25 cellular contexts compared by ENCODE assay signal in the genomic region with DNA sequence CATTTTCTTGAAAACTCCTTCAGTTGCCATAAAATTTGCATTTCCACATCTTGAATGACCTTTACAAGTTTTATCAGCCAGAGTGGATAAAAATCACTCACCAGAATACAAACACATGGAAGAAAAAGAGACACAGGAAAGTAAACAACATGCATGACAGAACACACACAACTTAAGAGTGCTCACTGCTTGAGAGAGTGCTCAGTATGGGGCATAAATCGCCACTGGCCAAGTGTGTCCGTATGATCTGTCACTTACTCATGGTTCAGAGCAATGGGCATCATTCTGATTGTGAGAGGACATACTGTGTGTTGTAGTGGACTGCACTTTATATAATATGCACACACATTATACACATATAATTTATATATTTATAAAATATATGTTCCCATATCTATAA.
"Had no signal": no experiment of that assay in that cellular context is flagged by ENCODE, and none has a peak within 500 bp of the region (broad histone marks: within the 10 kb centered on the region; RNA-seq: fewer than 3 reads in every experiment).

No MANE protein-coding gene starts in this region.

- DNase-seq: activated CD4-positive, alpha-beta T cell treated with anti-CD3 and anti-CD28 coated beads for 4 hours; activated CD4-positive, alpha-beta T cell treated with anti-CD3 and anti-CD28 coated beads, Interleukin-2, amount 50 U/mL, for 4 hours; activated effector memory CD4-positive, alpha-beta T cell treated with anti-CD3 and anti-CD28 coated beads, Interleukin-2, amount 50 U/mL, for 16 hours; activated naive CD4-positive, alpha-beta T cell treated with anti-CD3 and anti-CD28 coated beads for 36 hours; activated naive CD8-positive, alpha-beta T cell treated with anti-CD3 and anti-CD28 coated beads, Interleukin-2, amount 10 ng/mL, durations not matched to agents 7 days and 5 days; brain microvascular endothelial cell; caudate nucleus; cortex of kidney; effector memory CD8-positive, alpha-beta T cell; foreskin fibroblast; heart left ventricle; left ventricle myocardium superior; naive B cell; nucleus accumbens; psoas muscle; stimulated activated CD4-positive, alpha-beta T cell treated with anti-CD3 and anti-CD28 coated beads, Interleukin-15, amount 100 ng/mL, for 24 hours; stimulated activated CD4-positive, alpha-beta T cell treated with anti-CD3 and anti-CD28 coated beads, Interleukin-2, amount 100 ng/mL, for 24 hours; stimulated activated naive B cell treated with anti-CD40 and anti-IgM and Interleukin-4, amounts not matched to agents 10 μg/mL and 1 μg/mL and 100 μg/mL, for 72 hours; stomach; tibial artery; upper lobe of right lung had no signal

- ATAC-seq: effector memory CD8-positive, alpha-beta T cell; esophagus mucosa; psoas muscle; stimulated activated naive B cell treated with anti-CD40 and anti-IgM and Interleukin-4, amounts not matched to agents 10 μg/mL and 1 μg/mL and 100 μg/mL, for 72 hours; upper lobe of right lung had no signal

- H3K4me3 Mint-ChIP-seq: activated naive CD4-positive, alpha-beta T cell treated with anti-CD3 and anti-CD28 coated beads for 36 hours; activated naive CD8-positive, alpha-beta T cell treated with anti-CD3 and anti-CD28 coated beads, Interleukin-2, amount 10 ng/mL, durations not matched to agents 7 days and 5 days; effector memory CD8-positive, alpha-beta T cell; naive B cell; stimulated activated naive B cell treated with anti-CD40 and anti-IgM and Interleukin-4, amounts not matched to agents 10 μg/mL and 1 μg/mL and 100 μg/mL, for 72 hours had no signal

- H3K4me3 ChIP-seq: ascending aorta, heart left ventricle, psoas muscle, right atrium auricular region, stomach, tibial artery, upper lobe of right lung had no signal

- H3K36me3 ChIP-seq: ascending aorta, brain microvascular endothelial cell, heart left ventricle, right atrium auricular region, stomach, tibial artery, upper lobe of right lung had no signal

- H3K4me1 ChIP-seq: ascending aorta, parathyroid adenoma, psoas muscle, tibial artery, upper lobe of right lung had no signal

- H3K36me3 Mint-ChIP-seq: activated naive CD8-positive, alpha-beta T cell treated with anti-CD3 and anti-CD28 coated beads, Interleukin-2, amount 10 ng/mL, durations not matched to agents 7 days and 5 days; naive B cell; stimulated activated naive B cell treated with anti-CD40 and anti-IgM and Interleukin-4, amounts not matched to agents 10 μg/mL and 1 μg/mL and 100 μg/mL, for 72 hours had no signal

- H3K9me3 ChIP-seq: ascending aorta, psoas muscle had no signal

- H3K27ac Mint-ChIP-seq: activated naive CD4-positive, alpha-beta T cell treated with anti-CD3 and anti-CD28 coated beads for 36 hours; activated naive CD8-positive, alpha-beta T cell treated with anti-CD3 and anti-CD28 coated beads, Interleukin-2, amount 10 ng/mL, durations not matched to agents 7 days and 5 days; effector memory CD8-positive, alpha-beta T cell; naive B cell; stimulated activated naive B cell treated with anti-CD40 and anti-IgM and Interleukin-4, amounts not matched to agents 10 μg/mL and 1 μg/mL and 100 μg/mL, for 72 hours had no signal

- H3K4me1 Mint-ChIP-seq: activated naive CD8-positive, alpha-beta T cell treated with anti-CD3 and anti-CD28 coated beads, Interleukin-2, amount 10 ng/mL, durations not matched to agents 7 days and 5 days; naive B cell; stimulated activated naive B cell treated with anti-CD40 and anti-IgM and Interleukin-4, amounts not matched to agents 10 μg/mL and 1 μg/mL and 100 μg/mL, for 72 hours had no signal

- H3K27me3 Mint-ChIP-seq: activated naive CD8-positive, alpha-beta T cell treated with anti-CD3 and anti-CD28 coated beads, Interleukin-2, amount 10 ng/mL, durations not matched to agents 7 days and 5 days; stimulated activated naive B cell treated with anti-CD40 and anti-IgM and Interleukin-4, amounts not matched to agents 10 μg/mL and 1 μg/mL and 100 μg/mL, for 72 hours had no signal
